In the genomic region with DNA sequence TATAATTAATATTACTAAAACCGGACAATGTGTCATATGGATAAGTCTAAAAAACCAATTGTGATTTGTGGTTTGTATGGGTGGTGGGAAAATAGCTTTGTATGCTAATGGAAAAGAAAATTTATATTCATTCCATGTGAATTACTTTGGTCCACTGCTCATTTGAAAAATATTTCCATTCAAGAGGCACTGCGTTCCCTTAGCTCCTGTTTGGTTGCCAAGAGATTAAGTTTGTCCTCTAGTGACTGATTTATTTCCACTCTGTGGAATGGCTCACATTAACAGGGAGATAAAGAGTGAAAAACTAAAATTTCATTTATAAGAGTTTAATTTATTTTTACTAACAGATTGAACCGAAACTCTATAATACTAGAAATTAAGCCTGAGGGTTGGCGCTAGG, we compare ENCODE assay signal across 14 cellular contexts.
DNase-seq lines count a peak whose midpoint lies in the region; ATAC-seq and TF ChIP-seq lines count a peak whose summit lies in the region.
"Had no signal": no experiment of that assay in that cellular context is flagged by ENCODE, and none has a peak within 500 bp of the region (broad histone marks: within the 10 kb centered on the region; RNA-seq: fewer than 3 reads in every experiment).

No MANE protein-coding gene starts in this region.

- WGBS in spleen, 5 donors = 88 to 96% (median 95%) methylated on average over 4 of the region's 4 CpGs
- 74 to 77% methylated on average over 4 of the region's 4 CpGs for WGBS in tibial nerve, 2 donors
- WGBS in heart left ventricle, 4 donors = 63 to 75% (median 69%) methylated on average over 4 of the region's 4 CpGs

- TF ChIP-seq CTCF in mesothelial cell of epicardium (IDR thresholded peaks at IDR 0.05; ENCODE audit: unreplicated experiment) (no peak), spleen (IDR thresholded peaks at IDR 0.05 in 8 of 11, conservative IDR thresholded peaks at IDR 0.05 in 3 of 11) (no peak), tibial nerve (IDR thresholded peaks at IDR 0.05) (no peak), heart left ventricle (IDR thresholded peaks at IDR 0.05) (no peak)

- no peaks in the 10 kb centered on the region for H3K27me3 Mint-ChIP-seq in mesothelial cell of epicardium (ENCODE audit: low read depth)
- H3K27me3 Mint-ChIP-seq: activated CD8-positive, alpha-beta memory T cell treated with anti-CD3 and anti-CD28 coated beads, Interleukin-2, amount 10 ng/mL, durations not matched to agents 7 days and 5 days; B cell; central memory CD8-positive, alpha-beta T cell; stimulated activated naive CD8-positive, alpha-beta T cell treated with anti-CD3 and anti-CD28 coated beads, Interleukin-15, Interleukin-2, amounts not matched to agents 100 ng/mL and 50 ng/mL, for 24 hours had no signal

- no peak for ATAC-seq in heart left ventricle
- ATAC-seq: activated CD8-positive, alpha-beta memory T cell treated with anti-CD3 and anti-CD28 coated beads, Interleukin-2, amount 10 ng/mL, durations not matched to agents 7 days and 5 days had no signal

- H3K36me3 ChIP-seq in spleen (no peaks in the 10 kb centered on the region), tibial nerve (no peaks in the 10 kb centered on the region), heart left ventricle (no peaks in the 10 kb centered on the region)

- H3K4me3 Mint-ChIP-seq in mesothelial cell of epicardium = no peak overlapping the region
- H3K4me3 Mint-ChIP-seq: activated CD8-positive, alpha-beta memory T cell treated with anti-CD3 and anti-CD28 coated beads, Interleukin-2, amount 10 ng/mL, durations not matched to agents 7 days and 5 days; B cell; central memory CD8-positive, alpha-beta T cell; stimulated activated naive CD8-positive, alpha-beta T cell treated with anti-CD3 and anti-CD28 coated beads, Interleukin-15, Interleukin-2, amounts not matched to agents 100 ng/mL and 50 ng/mL, for 24 hours had no signal

- no peak for TF ChIP-seq EP300 in tibial nerve (IDR thresholded peaks at IDR 0.05)

- intact Hi-C loops in spleen (cut with DNase I; ENCODE audit: low total_unique reads) = no loop called here
- intact Hi-C loops in heart left ventricle (cut with DNase I) = no loop called here

- H3K9me3 ChIP-seq in spleen (no peaks in the 10 kb centered on the region), tibial nerve (no peaks in the 10 kb centered on the region), heart left ventricle (no peaks in the 10 kb centered on the region)

- H3K4me1 ChIP-seq in spleen (no peaks in the 10 kb centered on the region), tibial nerve (no peaks in the 10 kb centered on the region), heart left ventricle (no peaks in the 10 kb centered on the region)

- no peaks in the 10 kb centered on the region for H3K36me3 Mint-ChIP-seq in mesothelial cell of epicardium
- H3K36me3 Mint-ChIP-seq: activated CD8-positive, alpha-beta memory T cell treated with anti-CD3 and anti-CD28 coated beads, Interleukin-2, amount 10 ng/mL, durations not matched to agents 7 days and 5 days had no signal

- TF ChIP-seq POLR2A in spleen (IDR thresholded peaks at IDR 0.05) (no peak), tibial nerve (IDR thresholded peaks at IDR 0.05) (no peak), heart left ventricle (IDR thresholded peaks at IDR 0.05) (no peak)

- H3K4me3 ChIP-seq in spleen (no peak overlapping the region), tibial nerve (no peak overlapping the region), heart left ventricle (peak overlapping the region in 1 of 12 donors; percentile 0)

- peaks cover 1% of the 10 kb centered on the region for H3K9me3 Mint-ChIP-seq in mesothelial cell of epicardium

- DNase-seq in ELR (ENCODE audit: low read depth) (peak; percentile 44), M059J (ENCODE audit: low read depth) (peak; percentile 75), amniotic stem cell (lab: John Stamatoyannopoulos, UW) (peak; percentile 35), mesothelial cell of epicardium (ENCODE audit: low spot score in 2 of 2, unreplicated experiment in 2 of 2) (no peak), midbrain (lab: John Stamatoyannopoulos, UW) (no peak), spleen (no peak), tibial nerve (ENCODE audit: low spot score in 2 of 2) (no peak), heart left ventricle (no peak)
- DNase-seq: activated CD8-positive, alpha-beta memory T cell treated with anti-CD3 and anti-CD28 coated beads, Interleukin-2, amount 10 ng/mL, durations not matched to agents 7 days and 5 days; activated naive CD4-positive, alpha-beta T cell; NCI-H1048 had no signal

- H3K27me3 ChIP-seq in spleen (replicated peaks in 1 of 7) (no peaks in the 10 kb centered on the region), tibial nerve (no peaks in the 10 kb centered on the region), heart left ventricle (no peaks in the 10 kb centered on the region)

- H3K27ac ChIP-seq in spleen (no peak overlapping the region), tibial nerve (no peak overlapping the region), heart left ventricle (no peak overlapping the region)

- peak overlapping the region; percentile 58 for H3K27ac Mint-ChIP-seq in mesothelial cell of epicardium
- H3K27ac Mint-ChIP-seq: activated CD8-positive, alpha-beta memory T cell treated with anti-CD3 and anti-CD28 coated beads, Interleukin-2, amount 10 ng/mL, durations not matched to agents 7 days and 5 days; B cell; stimulated activated naive CD8-positive, alpha-beta T cell treated with anti-CD3 and anti-CD28 coated beads, Interleukin-15, Interleukin-2, amounts not matched to agents 100 ng/mL and 50 ng/mL, for 24 hours had no signal

- H3K4me1 Mint-ChIP-seq in mesothelial cell of epicardium = peaks cover 8% of the 10 kb centered on the region
- H3K4me1 Mint-ChIP-seq: activated CD8-positive, alpha-beta memory T cell treated with anti-CD3 and anti-CD28 coated beads, Interleukin-2, amount 10 ng/mL, durations not matched to agents 7 days and 5 days; B cell; central memory CD8-positive, alpha-beta T cell had no signal

Comparison
In these comparisons a context has a peak if more than half of its experiments do, and no peak if none do; other contexts are left out.
1. DNase-seq: peak in ELR (single experiment), M059J (single experiment) and amniotic stem cell (single experiment); none in mesothelial cell of epicardium (0 of 2), midbrain (single experiment), spleen (single experiment), tibial nerve (0 of 2) and heart left ventricle (0 of 5).